9 cellular contexts compared by ENCODE assay signal in the genomic region with DNA sequence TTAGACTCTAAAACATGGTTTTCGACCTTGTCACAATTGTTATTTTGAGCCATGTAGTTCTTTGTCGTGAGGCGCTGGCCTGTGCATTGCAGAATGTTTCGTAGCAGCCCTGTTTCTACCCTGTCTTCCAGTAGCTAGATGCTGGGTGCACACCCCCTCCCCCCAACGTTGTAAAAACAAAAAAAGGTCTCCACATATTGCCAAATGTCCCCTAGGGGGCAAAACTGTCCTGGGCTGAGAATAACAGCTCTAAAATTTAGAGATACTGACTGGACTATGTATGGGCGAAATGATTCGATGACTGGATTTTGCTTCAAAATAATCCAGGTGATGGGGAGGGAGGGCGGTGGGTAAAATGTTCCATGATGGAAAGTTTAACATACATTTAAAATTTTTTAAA.
DNase-seq lines count a peak whose midpoint lies in the region; ATAC-seq and TF ChIP-seq lines count a peak whose summit lies in the region.
"Had no signal": no experiment of that assay in that cellular context is flagged by ENCODE, and none has a peak within 500 bp of the region (broad histone marks: within the 10 kb centered on the region; RNA-seq: fewer than 3 reads in every experiment).

No MANE protein-coding gene starts in this region.

- no peaks in the 10 kb centered on the region for H3K27me3 ChIP-seq in RWPE2 (ENCODE audit: insufficient read depth, poor library complexity, severe bottlenecking)

- H3K36me3 ChIP-seq in RWPE2 (ENCODE audit: low read depth), result no peaks in the 10 kb centered on the region
- H3K36me3 ChIP-seq: lower lobe of right lung had no signal

- no peak overlapping the region for H3K27ac ChIP-seq in RWPE2 (ENCODE audit: poor library complexity, severe bottlenecking)

- peaks cover 11% of the 10 kb centered on the region for H3K4me1 ChIP-seq in RWPE2 (ENCODE audit: insufficient read depth, poor library complexity, severe bottlenecking)

- no peak overlapping the region for H3K4me3 ChIP-seq in GM12875 (ENCODE audit: low read depth, low read length)
- H3K4me3 ChIP-seq in RWPE2 (ENCODE audit: severe bottlenecking), result no peak overlapping the region
- no peak overlapping the region for H3K4me3 ChIP-seq in fibroblast of pulmonary artery (replicated peaks; ENCODE audit: low read depth, low read length)
- H3K4me3 ChIP-seq: lower lobe of right lung had no signal

- ATAC-seq in RWPE2 (ENCODE audit: low read depth), result no peak
- no peak for ATAC-seq in HG03442 (IDR thresholded peaks at IDR 0.05; ENCODE audit: unreplicated experiment)

- TF ChIP-seq CTCF in AG09319 (IDR thresholded peaks at IDR 0.05; ENCODE audit: low read depth, low read length) (peak; percentile 19), GM12875 (IDR thresholded peaks at IDR 0.05; ENCODE audit: borderline replicate concordance, insufficient read depth, low read depth, low read length) (peak; percentile 57; the same call in 1 of the 2 replicates), RWPE2 (IDR thresholded peaks at IDR 0.05; ENCODE audit: poor library complexity, severe bottlenecking) (peak; percentile 47), fibroblast of pulmonary artery (IDR thresholded peaks at IDR 0.05; ENCODE audit: low read length, missing control alignments) (peak; percentile 20)

- no peaks in the 10 kb centered on the region for H3K9me3 ChIP-seq in RWPE2 (ENCODE audit: severe bottlenecking)
- H3K9me3 ChIP-seq: lower lobe of right lung had no signal

- DNase-seq in AG09319 (ENCODE audit: extremely low read depth, low read depth) (no peak), RWPE2 (ENCODE audit: low spot score) (no peak), fibroblast of pulmonary artery (ENCODE audit: low read depth) (peak; percentile 30), hepatic stellate cell (ENCODE audit: low spot score) (no peak), iPS-NIHi11 (ENCODE audit: low spot score) (no peak), ureter (ENCODE audit: low spot score) (no peak)
- DNase-seq: lower lobe of right lung had no signal
